In genomic region chr17:40371261-40371929, GRCh38 we compare ENCODE assay signal across 13 cellular contexts. TPM values are rescaled to one million over a fixed set of nuclear protein-coding genes. Genes with fewer than 3 reads are reported as not detected.
DNase-seq lines count a peak whose midpoint lies in the region; ATAC-seq, FAIRE-seq and TF ChIP-seq lines count a peak whose summit lies in the region.
"Had no signal": no experiment of that assay in that cellular context is flagged by ENCODE, and none has a peak within 500 bp of the region (broad histone marks: within the 10 kb centered on the region; RNA-seq: fewer than 3 reads in every experiment).

No MANE protein-coding gene starts in this region.

- no peaks in the 10 kb centered on the region for H3K27me3 ChIP-seq in H1 (replicated peaks in 1 of 4; ENCODE audit: control insufficient read depth in 3 of 4, extremely low read depth in 1 of 4, insufficient read depth in 3 of 4, low read length in 3 of 4)
- H3K27me3 ChIP-seq in ovary = no peaks in the 10 kb centered on the region
- H3K27me3 ChIP-seq: ascending aorta, esophagus squamous epithelium had no signal

- TF ChIP-seq RAD21 in H1 (IDR thresholded peaks at IDR 0.05 in 1 of 2, conservative IDR thresholded peaks at IDR 0.05 in 1 of 2; ENCODE audit: low read depth in 2 of 2, low read length in 2 of 2) = no peak

- H3K56ac ChIP-seq in H1 (replicated peaks; ENCODE audit: insufficient read length, low read depth, low read length) = no peak overlapping the region

- no peak overlapping the region for H3K27ac ChIP-seq in H1 (ENCODE audit: low read depth, low read length)
- no peak overlapping the region for H3K27ac ChIP-seq in ovary
- H3K27ac ChIP-seq: ascending aorta, esophagus squamous epithelium had no signal

- no peaks in the 10 kb centered on the region for H4K20me1 ChIP-seq in H1 (replicated peaks in 1 of 2; ENCODE audit: control insufficient read depth in 1 of 2, insufficient read depth in 2 of 2, low read length in 2 of 2)

- H3K79me1 ChIP-seq in H1 (ENCODE audit: low read depth, low read length) = no peaks in the 10 kb centered on the region

- no peak overlapping the region for H2BK12ac ChIP-seq in H1 (ENCODE audit: low read depth, low read length)

- H3K4me1 ChIP-seq in H1 (replicated peaks in 1 of 4; ENCODE audit: control insufficient read depth in 3 of 4, insufficient read depth in 4 of 4, low read length in 3 of 4) = peaks cover 0 to 11% (median 5%) of the 10 kb centered on the region in 4 experiments; a peak in 4 of 7 replicates
- H3K4me1 ChIP-seq in ovary (ENCODE audit: insufficient read depth) = no peaks in the 10 kb centered on the region
- H3K4me1 ChIP-seq: ascending aorta had no signal

- FAIRE-seq in H1 (lab: Jason Lieb, UNC) = peak; percentile 63
- FAIRE-seq: TTC549 had no signal

- no peak overlapping the region for H4K8ac ChIP-seq in H1 (ENCODE audit: extremely low read depth, insufficient read depth, low read length)

- no peak overlapping the region for H3K23ac ChIP-seq in H1 (ENCODE audit: insufficient read length)

- TF ChIP-seq POLR2A in H1 (IDR thresholded peaks at IDR 0.05; ENCODE audit: control extremely low read depth in 1 of 2, low read depth in 2 of 2, low read length in 2 of 2) = no peak
- TF ChIP-seq POLR2A in ovary (IDR thresholded peaks at IDR 0.05) = no peak

- POLR2A ChIA-PET in H1 (lab: Charles Lee; ENCODE audit: partially characterized antibody) = interaction anchor here (1.3 kb wide), 1 partner anchor 46 kb away, joined by 3 read pairs; the partner anchor contains the start of gene TOP2A

- H4K5ac ChIP-seq in H1 (ENCODE audit: insufficient read length, low read depth, low read length) = no peak overlapping the region

- no peak for TF ChIP-seq CTCF in H1 (IDR thresholded peaks at IDR 0.05; ENCODE audit: control extremely low read depth in 1 of 3, insufficient read depth in 1 of 3, low read depth in 1 of 3, low read length in 3 of 3)
- no peak for TF ChIP-seq CTCF in ovary (IDR thresholded peaks at IDR 0.05)

- H3K79me2 ChIP-seq in H1 (ENCODE audit: control insufficient read depth in 1 of 2, insufficient read depth in 2 of 2, low read length in 2 of 2) = no peaks in the 10 kb centered on the region

- H2BK120ac ChIP-seq in H1 (replicated peaks; ENCODE audit: low read depth, low read length) = no peak overlapping the region

- no peak overlapping the region for H3K18ac ChIP-seq in H1 (ENCODE audit: extremely low read depth, low read length)

- no peak overlapping the region for H3K4ac ChIP-seq in H1 (replicated peaks; ENCODE audit: insufficient read length, low read depth, low read length)

- no peak overlapping the region for H3K9ac ChIP-seq in H1 (replicated peaks in 1 of 4; ENCODE audit: extremely low read depth in 1 of 4, low read depth in 3 of 4, low read length in 3 of 4)

- WGBS in H1 (ENCODE audit: extremely low coverage in 1 of 2, insufficient coverage in 1 of 2, insufficient read length in 1 of 2, insufficient replicate concordance in 2 of 2, low coverage in 1 of 2, low lambda C conversion rate in 2 of 2, missing lambda C conversion rate in 1 of 2), 2 experiments = 64% methylated on average over 13 of the region's 16 CpGs; no CpG with 5 or more reads in 1 of the 2 experiments
- WGBS in ovary, 3 donors = 81 to 85% (median 83%) methylated on average over 16 of the region's 16 CpGs

- CTCF ChIA-PET in H1 (lab: Charles Lee; ENCODE audit: partially characterized antibody) = interaction anchor here (0.7 to 3.7 kb wide), 4 partner anchors 10 to 244 kb away, joined by 3 to 17 read pairs (median 4); no protein-coding TSS in a partner anchor

- intact Hi-C loops in ovary (cut with DNase I) = loop anchor here in 1 of 4 donors (10.0 kb wide), 1 partner anchor 193 kb away; the partner anchor contains the start of gene CCR7

- H3K4me3 ChIP-seq in H1 (ENCODE audit: extremely low read depth in 1 of 4, insufficient read depth in 2 of 4, low read depth in 3 of 4, low read length in 4 of 4) (no peak overlapping the region), ovary (no peak overlapping the region)
- H3K4me3 ChIP-seq: ascending aorta, esophagus squamous epithelium had no signal

- DNase-seq in stimulated activated CD4-positive, alpha-beta T cell treated with anti-CD3 and anti-CD28 coated beads, Interleukin-1b, Interleukin-23, amount 100 ng/mL, for 48 hours = peak; percentile 35
- no peak for DNase-seq in stimulated activated CD4-positive, alpha-beta T cell treated with anti-CD3 and anti-CD28 coated beads, Interleukin-4, amount 100 ng/mL, for 1 hour
- DNase-seq in NCI-H774 (lab: John Stamatoyannopoulos, UW) (peak; percentile 75), H1 (ENCODE audit: low read depth in 1 of 2, low spot score in 2 of 2) (no peak), ecto neural progenitor cell (ENCODE audit: low spot score) (no peak), ovary (no peak)
- DNase-seq: esophagus squamous epithelium, NCI-H446 had no signal

- H3K9me3 ChIP-seq in H1 (ENCODE audit: insufficient read depth in 2 of 2, low read depth in 1 of 2, low read length in 1 of 2) = peaks cover 0 to 2% of the 10 kb centered on the region in 2 experiments; a peak in 1 of 4 replicates
- H3K9me3 ChIP-seq in ovary = no peaks in the 10 kb centered on the region
- H3K9me3 ChIP-seq: ascending aorta, esophagus squamous epithelium had no signal

- no peaks in the 10 kb centered on the region for H3K36me3 ChIP-seq in H1 (ENCODE audit: control insufficient read depth in 2 of 4, insufficient read depth in 4 of 4, low read length in 3 of 4)
- no peaks in the 10 kb centered on the region for H3K36me3 ChIP-seq in ovary
- H3K36me3 ChIP-seq: ascending aorta, esophagus squamous epithelium had no signal

- peak overlapping the region; percentile 48; the same call in 1 of the 2 replicates for H2BK20ac ChIP-seq in H1 (ENCODE audit: low read length)

- 0 out of 2 replicates have a peak overlapping the region, but pooled peaks have one; percentile 2 for H2BK15ac ChIP-seq in H1 (ENCODE audit: low read length)

- TF ChIP-seq EP300 in H1 (IDR thresholded peaks at IDR 0.05; ENCODE audit: borderline replicate concordance in 1 of 2, low read depth in 2 of 2, low read length in 2 of 2) = no peak
- no peak for TF ChIP-seq EP300 in ovary (IDR thresholded peaks at IDR 0.05)

- no peak overlapping the region for H2AFZ ChIP-seq in H1 (ENCODE audit: low read length)

- no peak overlapping the region for H4K91ac ChIP-seq in H1 (replicated peaks; ENCODE audit: insufficient read length, low read length)

- no peak overlapping the region; a peak in 1 of 4 replicates for H3K4me2 ChIP-seq in H1 (ENCODE audit: insufficient read depth in 1 of 2, low read depth in 2 of 2, low read length in 2 of 2)

- no peak overlapping the region for H2BK5ac ChIP-seq in H1 (ENCODE audit: low read depth, low read length)

- no peak overlapping the region for H3K14ac ChIP-seq in H1 (ENCODE audit: insufficient read length)

- no peaks in the 10 kb centered on the region for H3K23me2 ChIP-seq in H1 (ENCODE audit: low read depth, low read length)

- H2AK5ac ChIP-seq in H1 (ENCODE audit: low read depth, low read length) = no peak overlapping the region

- ATAC-seq in HG03196 (IDR thresholded peaks at IDR 0.05; ENCODE audit: unreplicated experiment) (no peak), GM19455 (IDR thresholded peaks at IDR 0.05; ENCODE audit: unreplicated experiment) (no peak)

TF ChIP-seq in H1, 55 proteins besides CTCF, POLR2A, EP300 and RAD21 (continues in another document):
- no peak for TF ChIP-seq TCF12 (IDR thresholded peaks at IDR 0.05; ENCODE audit: low read depth, low read length)
- no peak for TF ChIP-seq E2F6 (IDR thresholded peaks at IDR 0.05)
- TF ChIP-seq MAX (IDR thresholded peaks at IDR 0.05) = peak; percentile 35; the same call in 1 of the 2 replicates
- TF ChIP-seq CHD2 (IDR thresholded peaks at IDR 0.05; ENCODE audit: low read length) = no peak
- no peak for TF ChIP-seq BRCA1 (IDR thresholded peaks at IDR 0.05; ENCODE audit: low read depth, low read length)
- no peak for TF ChIP-seq CHD1 (IDR thresholded peaks at IDR 0.05; ENCODE audit: low read depth, low read length)
- peak; percentile 68 for TF ChIP-seq SIX5 (IDR thresholded peaks at IDR 0.05; ENCODE audit: low read depth, low read length)
- TF ChIP-seq EZH2 (IDR thresholded peaks at IDR 0.05; ENCODE audit: low read depth, low read length, severe bottlenecking) = no peak
- no peak for TF ChIP-seq TEAD4 (IDR thresholded peaks at IDR 0.05; ENCODE audit: low read depth, low read length)

RNA-seq across cellular contexts. Expression of gene GJD3, which starts 6.9 kb away (rescaled TPM):
- 1.4 and 1.9 TPM in 2 replicates for total RNA-seq in H1 (2021; fragmentation: NEBNext Ultra II Directional; extraction: Animal tissue kit (Norgen Biotek cat#: 25700))
- polyA plus RNA-seq in H1 (2011; rRNA removed) = 0.53 and 0.58 TPM in 2 replicates
- polyA plus RNA-seq in H1 (2011; cell fraction: cytosol; rRNA removed) = 0.66 TPM
- polyA plus RNA-seq in H1 (2011; cell fraction: nucleus; rRNA removed) = 0.90 TPM
- 0.25 TPM in 1 of 4 replicates, not detected in the others for polyA plus RNA-seq in H1 (2012, experiment 1 of 2)
- polyA plus RNA-seq in H1 (2012, experiment 2 of 2) = not detected
- polyA plus RNA-seq in H1 (2013, experiment 1 of 2) = 0.43 TPM
- 0.29 TPM for polyA plus RNA-seq in H1 (2013, experiment 2 of 2)
- not detected in 2 replicates for polyA minus RNA-seq in H1 (2011; rRNA and poly(A)+ RNA removed)
- 3.2 TPM for polyA minus RNA-seq in H1 (2011; cell fraction: cytosol; rRNA and poly(A)+ RNA removed)
- 1.3 TPM for polyA minus RNA-seq in H1 (2011; cell fraction: nucleus; rRNA and poly(A)+ RNA removed)
- 1 to 10 TPM in 2 of 7 donors, under 1 TPM in 3, not detected in 2; 0.66 to 1.8 (median 0.92) TPM for total RNA-seq in ovary
- under 1 TPM in 1 of 2 donors, not detected in 1; 0.24 TPM for polyA plus RNA-seq in ovary
- total RNA-seq: ascending aorta, HT-29 had no signal

RNA-seq across cellular contexts. Expression of gene TOP2A, which starts 46.3 kb away (rescaled TPM):
- total RNA-seq in H1 (2021; fragmentation: NEBNext Ultra II Directional; extraction: Animal tissue kit (Norgen Biotek cat#: 25700)) = 276 and 291 TPM in 2 replicates
- polyA plus RNA-seq in H1 (2011; rRNA removed) (40.6 and 83.1 TPM in 2 replicates), ovary (1 to 10 TPM; 1.2 to 3.3 TPM)
- polyA plus RNA-seq in H1 (2011; cell fraction: cytosol; rRNA removed) = 99.6 TPM
- 30.5 TPM for polyA plus RNA-seq in H1 (2011; cell fraction: nucleus; rRNA removed)
- polyA plus RNA-seq in H1 (2012, experiment 1 of 2) = 83.9 to 176 TPM (median 103 TPM) in 4 replicates
- 14.8 TPM for polyA plus RNA-seq in H1 (2012, experiment 2 of 2)
- polyA plus RNA-seq in H1 (2013, experiment 1 of 2) = 148 TPM
- polyA plus RNA-seq in H1 (2013, experiment 2 of 2) = 143 TPM
- 77.8 and 118 TPM in 2 replicates for polyA minus RNA-seq in H1 (2011; rRNA and poly(A)+ RNA removed)
- 70.7 TPM for polyA minus RNA-seq in H1 (2011; cell fraction: cytosol; rRNA and poly(A)+ RNA removed)
- 82.3 TPM for polyA minus RNA-seq in H1 (2011; cell fraction: nucleus; rRNA and poly(A)+ RNA removed)
- 1 to 10 TPM in 3 of 7 donors, under 1 TPM in 4; 0.36 to 4.5 (median 0.82) TPM for total RNA-seq in ovary

Comparison
In these comparisons a context has a peak if more than half of its experiments do, and no peak if none do; other contexts are left out.
1. DNase-seq: peak in stimulated activated CD4-positive, alpha-beta T cell treated with anti-CD3 and anti-CD28 coated beads, Interleukin-1b, Interleukin-23, amount 100 ng/mL, for 48 hours (single experiment) and NCI-H774 (single experiment); none in stimulated activated CD4-positive, alpha-beta T cell treated with anti-CD3 and anti-CD28 coated beads, Interleukin-4, amount 100 ng/mL, for 1 hour (single experiment), H1 (0 of 2), ecto neural progenitor cell (single experiment) and ovary (0 of 5).
2. RNA of gene TOP2A, which starts 46.3 kb away (total RNA-seq): 276 to 291 TPM in H1; 0.36 to 4.5 TPM in ovary; every median in the first group is over 10 times any median in the second.